Comparison of ENCODE assay signal across 17 cellular contexts in the genomic region with DNA sequence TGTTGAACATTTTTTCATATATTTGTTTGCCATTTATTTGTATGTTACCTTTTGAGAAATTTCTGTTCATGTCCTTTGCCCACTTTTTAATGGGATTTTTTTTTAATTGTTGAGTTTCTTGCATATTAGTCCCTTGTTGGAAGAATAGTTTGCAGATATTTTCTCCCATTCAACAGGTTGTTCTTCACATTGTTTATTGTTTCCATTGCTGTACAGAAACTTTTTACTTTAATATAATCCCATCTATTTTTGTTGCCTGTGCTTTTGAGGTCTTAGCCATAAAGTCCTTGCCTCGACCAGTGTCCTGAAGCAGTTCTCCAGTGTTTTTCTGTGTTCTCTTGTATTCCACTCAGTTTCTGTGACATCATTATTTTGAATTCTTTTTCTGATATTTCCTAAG. TPM values are rescaled to one million over a fixed set of nuclear protein-coding genes. Genes with fewer than 3 reads are reported as not detected.
DNase-seq lines count a peak whose midpoint lies in the region; ATAC-seq and TF ChIP-seq lines count a peak whose summit lies in the region.
"Had no signal": no experiment of that assay in that cellular context is flagged by ENCODE, and none has a peak within 500 bp of the region (broad histone marks: within the 10 kb centered on the region; RNA-seq: fewer than 3 reads in every experiment).

No MANE protein-coding gene starts in this region.

- no peak for TF ChIP-seq POLR2A in sigmoid colon (IDR thresholded peaks at IDR 0.05)

- no peak for DNase-seq in activated CD8-positive, alpha-beta T cell treated with anti-CD3 and anti-CD28 coated beads, Interleukin-2, amount 10 ng/mL, durations not matched to agents 7 days and 5 days
- no peak for DNase-seq in activated CD8-positive, alpha-beta T cell treated with anti-CD3 and anti-CD28 coated beads for 36 hours
- no peak for DNase-seq in immature natural killer cell
- no peak for DNase-seq in endodermal cell
- DNase-seq in sigmoid colon: no peak
- DNase-seq in hypothalamus (lab: John Stamatoyannopoulos, UW): no peak
- DNase-seq: DMS 273 treated with DMSO at 0.1 percent for 48 hours, GOT3, HFFc6, NCI-H1048, NCI-H2227 treated with DMSO at 0.1 percent for 48 hours, NCI-H524 treated with DMSO at 0.1 percent for 48 hours, RPMI8226 had no signal

- no peaks in the 10 kb centered on the region for H3K27me3 Mint-ChIP-seq in activated CD8-positive, alpha-beta T cell treated with anti-CD3 and anti-CD28 coated beads, Interleukin-2, amount 10 ng/mL, durations not matched to agents 7 days and 5 days (ENCODE audit: low read depth)
- H3K27me3 Mint-ChIP-seq in activated CD8-positive, alpha-beta T cell treated with anti-CD3 and anti-CD28 coated beads for 36 hours: no peaks in the 10 kb centered on the region
- peaks cover 0 to 8% (median 2%) of the 10 kb centered on the region in 3 donors for H3K27me3 Mint-ChIP-seq in immature natural killer cell (ENCODE audit: low read depth in 3 of 3)
- no peaks in the 10 kb centered on the region for H3K27me3 Mint-ChIP-seq in endodermal cell (ENCODE audit: insufficient read depth)

- no peaks in the 10 kb centered on the region for H3K27me3 ChIP-seq in BLaER1 treated with 17β-estradiol and CSF1 and Interleukin-3, amounts not matched to agents 10 nM and 100 nM
- H3K27me3 ChIP-seq in endodermal cell (ENCODE audit: control insufficient read depth, insufficient read depth, low read length, poor library complexity, severe bottlenecking) (no peaks in the 10 kb centered on the region), sigmoid colon (no peaks in the 10 kb centered on the region)

- CTCF ChIA-PET in activated CD8-positive, alpha-beta T cell treated with anti-CD3 and anti-CD28 coated beads, Interleukin-2, amount 10 ng/mL, durations not matched to agents 7 days and 5 days (lab: Charles Lee): no interaction called here
- CTCF ChIA-PET in activated CD8-positive, alpha-beta T cell treated with anti-CD3 and anti-CD28 coated beads for 36 hours (lab: Charles Lee): no interaction called here
- CTCF ChIA-PET in HEK293 (lab: Yijun Ruan, JAX): no interaction called here

- H3K9ac ChIP-seq in BLaER1 treated with 17β-estradiol and CSF1 and Interleukin-3, amounts not matched to agents 10 nM and 100 nM: no peak overlapping the region
- H3K9ac ChIP-seq in endodermal cell (ENCODE audit: extremely low read depth, low read length, poor library complexity, severe bottlenecking): no peak overlapping the region

- TF ChIP-seq CTCF in activated CD8-positive, alpha-beta T cell treated with anti-CD3 and anti-CD28 coated beads for 36 hours (IDR thresholded peaks at IDR 0.05): no peak
- no peak for TF ChIP-seq CTCF in HEK293 (tag by site-specific recombination; IDR thresholded peaks at IDR 0.05)
- TF ChIP-seq CTCF in endodermal cell (conservative IDR thresholded peaks at IDR 0.05): no peak
- no peak for TF ChIP-seq CTCF in sigmoid colon (IDR thresholded peaks at IDR 0.05)

- peaks cover 0 to 19% (median 10%) of the 10 kb centered on the region in 11 experiments; a peak in 11 of 22 replicates for H3K9me3 ChIP-seq in BLaER1 treated with 17β-estradiol and CSF1 and Interleukin-3, amounts not matched to agents 10 nM and 100 nM (replicated peaks in 1 of 11)
- H3K9me3 ChIP-seq in HEK293 (ENCODE audit: control insufficient read depth, insufficient read depth, low read depth, low read length) (no peaks in the 10 kb centered on the region), endodermal cell (ENCODE audit: control insufficient read depth, low read length) (peaks cover 31% of the 10 kb centered on the region), sigmoid colon (no peaks in the 10 kb centered on the region)

- H3K9me3 Mint-ChIP-seq in activated CD8-positive, alpha-beta T cell treated with anti-CD3 and anti-CD28 coated beads, Interleukin-2, amount 10 ng/mL, durations not matched to agents 7 days and 5 days (ENCODE audit: insufficient read depth): peaks cover 3% of the 10 kb centered on the region
- no peaks in the 10 kb centered on the region for H3K9me3 Mint-ChIP-seq in activated CD8-positive, alpha-beta T cell treated with anti-CD3 and anti-CD28 coated beads for 36 hours
- H3K9me3 Mint-ChIP-seq in immature natural killer cell (no peaks in the 10 kb centered on the region), endodermal cell (peaks cover 29% of the 10 kb centered on the region)
- H3K9me3 Mint-ChIP-seq: HFFc6 had no signal

- WGBS in endodermal cell (ENCODE audit: insufficient coverage in 1 of 2, insufficient read length in 1 of 2), 2 experiments: 88 to 90% methylated on average over 1 of the region's 1 CpG
- WGBS in sigmoid colon, 2 donors: 92 to 99% methylated on average over 1 of the region's 1 CpG

- H3K27ac ChIP-seq in BLaER1 treated with 17β-estradiol and CSF1 and Interleukin-3, amounts not matched to agents 10 nM and 100 nM: no peak overlapping the region
- H3K27ac ChIP-seq in HEK293 (ENCODE audit: extremely low read depth, low read depth, low read length): no peak overlapping the region
- H3K27ac ChIP-seq in endodermal cell (ENCODE audit: low read depth, low read length): no peak overlapping the region
- no peak overlapping the region for H3K27ac ChIP-seq in sigmoid colon

- H3K4me2 ChIP-seq in BLaER1 treated with 17β-estradiol and CSF1 and Interleukin-3, amounts not matched to agents 10 nM and 100 nM: peak overlapping the region in 7 of 11 experiments; percentile 33 to 56 (median 38); a peak in 8 of 22 replicates

- intact Hi-C loops in activated CD8-positive, alpha-beta T cell treated with anti-CD3 and anti-CD28 coated beads for 36 hours (cut with micrococcal nuclease): no loop called here
- intact Hi-C loops in sigmoid colon (cut with DNase I): no loop called here

- peak overlapping the region; percentile 84 for H3K27ac Mint-ChIP-seq in activated CD8-positive, alpha-beta T cell treated with anti-CD3 and anti-CD28 coated beads, Interleukin-2, amount 10 ng/mL, durations not matched to agents 7 days and 5 days
- no peak overlapping the region for H3K27ac Mint-ChIP-seq in activated CD8-positive, alpha-beta T cell treated with anti-CD3 and anti-CD28 coated beads for 36 hours
- H3K27ac Mint-ChIP-seq in immature natural killer cell (peak overlapping the region in 2 of 6 donors; percentile 1 to 48), endodermal cell (no peak overlapping the region)
- H3K27ac Mint-ChIP-seq: HFFc6 had no signal

- H4K20me1 ChIP-seq in BLaER1 treated with 17β-estradiol and CSF1 and Interleukin-3, amounts not matched to agents 10 nM and 100 nM: peaks cover 0 to 20% (median 12%) of the 10 kb centered on the region in 11 experiments; a peak in 13 of 22 replicates

- no peak for ATAC-seq in activated CD8-positive, alpha-beta T cell treated with anti-CD3 and anti-CD28 coated beads, Interleukin-2, amount 10 ng/mL, durations not matched to agents 7 days and 5 days
- ATAC-seq in activated CD8-positive, alpha-beta T cell treated with anti-CD3 and anti-CD28 coated beads for 36 hours: no peak

- TF ChIP-seq EP300 in sigmoid colon (IDR thresholded peaks at IDR 0.05): no peak

- H3K36me3 ChIP-seq in BLaER1 treated with 17β-estradiol and CSF1 and Interleukin-3, amounts not matched to agents 10 nM and 100 nM: peaks cover 49 to 84% (median 72%) of the 10 kb centered on the region in 11 experiments
- H3K36me3 ChIP-seq in HEK293 (ENCODE audit: control insufficient read depth in 2 of 2, insufficient read depth in 1 of 2, low read length in 2 of 2) (no peaks in the 10 kb centered on the region; a peak in 1 of 3 replicates), endodermal cell (ENCODE audit: control insufficient read depth, insufficient read depth, low read length) (peaks cover 48% of the 10 kb centered on the region), sigmoid colon (peaks cover 0 to 23% (median 0%) of the 10 kb centered on the region in 4 donors)

- H3K4me1 Mint-ChIP-seq in activated CD8-positive, alpha-beta T cell treated with anti-CD3 and anti-CD28 coated beads, Interleukin-2, amount 10 ng/mL, durations not matched to agents 7 days and 5 days (ENCODE audit: low read depth): peaks cover 31% of the 10 kb centered on the region
- peaks cover 31% of the 10 kb centered on the region for H3K4me1 Mint-ChIP-seq in activated CD8-positive, alpha-beta T cell treated with anti-CD3 and anti-CD28 coated beads for 36 hours (ENCODE audit: low read depth)
- peaks cover 29 to 30% of the 10 kb centered on the region in 2 donors for H3K4me1 Mint-ChIP-seq in immature natural killer cell
- H3K4me1 Mint-ChIP-seq in endodermal cell: no peaks in the 10 kb centered on the region

- H3K4me1 ChIP-seq in BLaER1 treated with 17β-estradiol and CSF1 and Interleukin-3, amounts not matched to agents 10 nM and 100 nM: peaks cover 10 to 24% (median 19%) of the 10 kb centered on the region in 10 experiments
- H3K4me1 ChIP-seq in HEK293 (ENCODE audit: control insufficient read depth, insufficient read depth, low read length): 0 out of 2 replicates have a peak, but pooled peaks cover 3% of the 10 kb centered on the region
- no peaks in the 10 kb centered on the region for H3K4me1 ChIP-seq in endodermal cell (ENCODE audit: control insufficient read depth, insufficient read depth, low read length)
- no peaks in the 10 kb centered on the region for H3K4me1 ChIP-seq in sigmoid colon

- H3K36me3 Mint-ChIP-seq in activated CD8-positive, alpha-beta T cell treated with anti-CD3 and anti-CD28 coated beads, Interleukin-2, amount 10 ng/mL, durations not matched to agents 7 days and 5 days (ENCODE audit: low read depth): peaks cover 66% of the 10 kb centered on the region
- H3K36me3 Mint-ChIP-seq in activated CD8-positive, alpha-beta T cell treated with anti-CD3 and anti-CD28 coated beads for 36 hours (ENCODE audit: low read depth): peaks cover 60% of the 10 kb centered on the region
- H3K36me3 Mint-ChIP-seq in immature natural killer cell (peaks cover 18 to 33% (median 27%) of the 10 kb centered on the region in 3 donors), endodermal cell (ENCODE audit: low read depth) (peaks cover 62% of the 10 kb centered on the region)

- no peak overlapping the region for H3K4me3 ChIP-seq in BLaER1 treated with 17β-estradiol and CSF1 and Interleukin-3, amounts not matched to agents 10 nM and 100 nM
- H3K4me3 ChIP-seq in HEK293 (ENCODE audit: low read depth, low read length) (no peak overlapping the region), endodermal cell (ENCODE audit: low read length) (no peak overlapping the region), sigmoid colon (no peak overlapping the region)
- H3K4me3 ChIP-seq: K562 had no signal

- POLR2A ChIA-PET in activated CD8-positive, alpha-beta T cell treated with anti-CD3 and anti-CD28 coated beads, Interleukin-2, amount 10 ng/mL, durations not matched to agents 7 days and 5 days (lab: Charles Lee): no interaction called here
- POLR2A ChIA-PET in activated CD8-positive, alpha-beta T cell treated with anti-CD3 and anti-CD28 coated beads for 36 hours (lab: Charles Lee): no interaction called here
- POLR2A ChIA-PET in HEK293 (lab: Yijun Ruan, JAX): no interaction called here

- peak overlapping the region; percentile 43 for H3K4me3 Mint-ChIP-seq in activated CD8-positive, alpha-beta T cell treated with anti-CD3 and anti-CD28 coated beads, Interleukin-2, amount 10 ng/mL, durations not matched to agents 7 days and 5 days
- no peak overlapping the region for H3K4me3 Mint-ChIP-seq in activated CD8-positive, alpha-beta T cell treated with anti-CD3 and anti-CD28 coated beads for 36 hours
- H3K4me3 Mint-ChIP-seq in immature natural killer cell: peak overlapping the region; percentile 2 to 86 (median 63)
- no peak overlapping the region for H3K4me3 Mint-ChIP-seq in endodermal cell
- H3K4me3 Mint-ChIP-seq: HFFc6 had no signal

RNA-seq across cellular contexts. Expression of a gene that starts 54.2 kb away (rescaled TPM):
- under 1 TPM; 0.63 to 0.94 TPM for total RNA-seq in activated CD8-positive, alpha-beta T cell treated with anti-CD3 and anti-CD28 coated beads, Interleukin-2, amount 10 ng/mL, durations not matched to agents 7 days and 5 days
- total RNA-seq in activated CD8-positive, alpha-beta T cell treated with anti-CD3 and anti-CD28 coated beads for 36 hours: under 1 TPM in 1 of 2 experiments, not detected in 1; 0.18 TPM
- polyA plus RNA-seq in immature natural killer cell (under 1 TPM in 1 of 3 donors, not detected in 2; 0.07 TPM), sigmoid colon (under 1 TPM; under 0.01 to 0.47 (median 0.46) TPM)
- total RNA-seq in endodermal cell (not detected), sigmoid colon (10 to 100 TPM in 1 of 4 donors, 1 to 10 TPM in 2, under 1 TPM in 1; 0.83 to 11.1 (median 3.3) TPM)
- polyA plus RNA-seq in endodermal cell (2013, experiment 1 of 2): 1.8 TPM
- polyA plus RNA-seq in endodermal cell (2013, experiment 2 of 2): 2.2 TPM
- total RNA-seq: Daoy, K562 had no signal

Comparison
In these comparisons a context has a peak if more than half of its experiments do, and no peak if none do; other contexts are left out.
1. H3K4me3 Mint-ChIP-seq: peak in activated CD8-positive, alpha-beta T cell treated with anti-CD3 and anti-CD28 coated beads, Interleukin-2, amount 10 ng/mL, durations not matched to agents 7 days and 5 days (single experiment) and immature natural killer cell (5 of 5); none in activated CD8-positive, alpha-beta T cell treated with anti-CD3 and anti-CD28 coated beads for 36 hours (single experiment) and endodermal cell (single experiment).